14 cellular contexts compared by ENCODE assay signal in genomic region chr7:69439040-69439439, GRCh38.
"Had no signal": no experiment of that assay in that cellular context is flagged by ENCODE, and none has a peak within 500 bp of the region (broad histone marks: within the 10 kb centered on the region; RNA-seq: fewer than 3 reads in every experiment).

No MANE protein-coding gene starts in this region.

- H3K27me3 ChIP-seq: neutrophil, transverse colon had no signal

- H3K4me1 Mint-ChIP-seq: activated T-helper 17 cell treated with anti-CD3 and anti-CD28 coated beads, Interleukin-2, amount 50 U/mL, for 72 hours; naive thymus-derived CD4-positive, alpha-beta T cell had no signal

- H3K9me3 ChIP-seq: neutrophil, transverse colon had no signal

- H3K4me3 ChIP-seq: mucosa of descending colon, transverse colon had no signal

- H3K27ac Mint-ChIP-seq: activated T-helper 17 cell treated with anti-CD3 and anti-CD28 coated beads, Interleukin-2, amount 50 U/mL, for 72 hours; endodermal cell; immature natural killer cell; naive thymus-derived CD4-positive, alpha-beta T cell; stimulated activated memory B cell treated with anti-CD40 and anti-IgM and Interleukin-4, amounts not matched to agents 10 μg/mL and 1 μg/mL and 100 μg/mL, for 72 hours had no signal

- H3K27ac ChIP-seq: neutrophil, transverse colon had no signal

- DNase-seq: activated CD4-positive, CD25-positive, alpha-beta regulatory T cell; activated naive CD4-positive, alpha-beta T cell treated with Interleukin-2 at 50 U/mL for 16 hours; activated T-cell treated with anti-CD3 and anti-CD28 coated beads for 4 hours; aorta; endodermal cell; head of caudate nucleus; immature natural killer cell; left colon; mucosa of descending colon; naive thymus-derived CD4-positive, alpha-beta T cell; transverse colon had no signal

- H3K9me3 Mint-ChIP-seq: immature natural killer cell had no signal

- H3K4me3 Mint-ChIP-seq: activated T-helper 17 cell treated with anti-CD3 and anti-CD28 coated beads, Interleukin-2, amount 50 U/mL, for 72 hours; endodermal cell; immature natural killer cell; naive thymus-derived CD4-positive, alpha-beta T cell; stimulated activated memory B cell treated with anti-CD40 and anti-IgM and Interleukin-4, amounts not matched to agents 10 μg/mL and 1 μg/mL and 100 μg/mL, for 72 hours had no signal

- ATAC-seq: activated T-helper 17 cell treated with anti-CD3 and anti-CD28 coated beads, Interleukin-2, amount 50 U/mL, for 72 hours; left colon; mucosa of descending colon; naive thymus-derived CD4-positive, alpha-beta T cell; stimulated activated memory B cell treated with anti-CD40 and anti-IgM and Interleukin-4, amounts not matched to agents 10 μg/mL and 1 μg/mL and 100 μg/mL, for 72 hours had no signal

- H3K36me3 ChIP-seq: neutrophil, transverse colon had no signal
